In genomic region chr6:121596441-121596840, GRCh38 we compare ENCODE assay signal across 20 cellular contexts.
DNase-seq lines count a peak whose midpoint lies in the region; ATAC-seq, FAIRE-seq and TF ChIP-seq lines count a peak whose summit lies in the region.
"Had no signal": no experiment of that assay in that cellular context is flagged by ENCODE, and none has a peak within 500 bp of the region (broad histone marks: within the 10 kb centered on the region; RNA-seq: fewer than 3 reads in every experiment).

No MANE protein-coding gene starts in this region.

- H2BK120ac ChIP-seq in IMR-90 (ENCODE audit: low read depth, low read length) (peak overlapping the region; percentile 86), H1 (replicated peaks; ENCODE audit: low read depth, low read length) (no peak overlapping the region)

- TF ChIP-seq EP300 in H1 (IDR thresholded peaks at IDR 0.05; ENCODE audit: borderline replicate concordance in 1 of 2, low read depth in 2 of 2, low read length in 2 of 2): no peak

- H3K36me3 Mint-ChIP-seq in activated CD8-positive, alpha-beta T cell treated with anti-CD3 and anti-CD28 coated beads for 36 hours (ENCODE audit: low read depth): no peaks in the 10 kb centered on the region
- H3K36me3 Mint-ChIP-seq: CD8-positive, alpha-beta T cell had no signal

- H3K18ac ChIP-seq in IMR-90 (ENCODE audit: low read depth, low read length) (peak overlapping the region; percentile 31; the same call in 1 of the 2 replicates), H1 (ENCODE audit: extremely low read depth, low read length) (no peak overlapping the region)

- no peak overlapping the region for H2AK9ac ChIP-seq in IMR-90 (replicated peaks; ENCODE audit: low read depth, low read length, poor library complexity)

- CTCF ChIA-PET in IMR-90 (lab: Yijun Ruan, JAX) (no interaction called here), H1 (lab: Charles Lee; ENCODE audit: partially characterized antibody) (no interaction called here)
- CTCF ChIA-PET in activated CD8-positive, alpha-beta T cell treated with anti-CD3 and anti-CD28 coated beads for 36 hours (lab: Charles Lee): no interaction called here

- no peaks in the 10 kb centered on the region for H4K20me1 ChIP-seq in IMR-90 (ENCODE audit: insufficient read depth, low read length)
- H4K20me1 ChIP-seq in H1 (replicated peaks in 1 of 2; ENCODE audit: control insufficient read depth in 1 of 2, insufficient read depth in 2 of 2, low read length in 2 of 2): no peaks in the 10 kb centered on the region
- H4K20me1 ChIP-seq: BLaER1 treated with 17β-estradiol and CSF1 and Interleukin-3, amounts not matched to agents 10 nM and 100 nM had no signal

- H3K4me2 ChIP-seq in IMR-90 (ENCODE audit: low read depth, low read length) (no peak overlapping the region), H1 (ENCODE audit: insufficient read depth in 1 of 2, low read depth in 2 of 2, low read length in 2 of 2) (no peak overlapping the region)
- H3K4me2 ChIP-seq: BLaER1 treated with 17β-estradiol and CSF1 and Interleukin-3, amounts not matched to agents 10 nM and 100 nM had no signal

- H4K5ac ChIP-seq in IMR-90 (ENCODE audit: low read depth, low read length): no peak overlapping the region
- H4K5ac ChIP-seq in H1 (ENCODE audit: insufficient read length, low read depth, low read length): no peak overlapping the region

- no peak overlapping the region for H3K9ac ChIP-seq in IMR-90 (ENCODE audit: low read depth, low read length)
- H3K9ac ChIP-seq in H1 (replicated peaks in 1 of 4; ENCODE audit: extremely low read depth in 1 of 4, low read depth in 3 of 4, low read length in 3 of 4): no peak overlapping the region
- H3K9ac ChIP-seq: BLaER1 treated with 17β-estradiol and CSF1 and Interleukin-3, amounts not matched to agents 10 nM and 100 nM had no signal

- H4K8ac ChIP-seq in IMR-90 (ENCODE audit: low read depth in 2 of 2, low read length in 2 of 2): peak overlapping the region; percentile 14 to 46; a peak in 2 of 4 replicates
- no peak overlapping the region for H4K8ac ChIP-seq in H1 (ENCODE audit: extremely low read depth, insufficient read depth, low read length)

- H3K4ac ChIP-seq in IMR-90 (ENCODE audit: low read depth, low read length): peak overlapping the region; percentile 74; the same call in 1 of the 2 replicates
- no peak overlapping the region for H3K4ac ChIP-seq in H1 (replicated peaks; ENCODE audit: insufficient read length, low read depth, low read length)

- no TSS peak for BruUV-seq in IMR-90 (replicated peaks; lab: Mats Ljungman, UMichigan)

- 100% methylated on average over 1 of the region's 4 CpGs; no CpG with 5 or more reads in 1 of the 2 experiments for WGBS in IMR-90 (ENCODE audit: extremely low coverage in 2 of 2, insufficient read length in 1 of 2), 2 experiments
- 84% methylated on average over 4 of the region's 4 CpGs; no CpG with 5 or more reads in 1 of the 2 experiments for WGBS in H1 (ENCODE audit: extremely low coverage in 1 of 2, insufficient coverage in 1 of 2, insufficient read length in 1 of 2, insufficient replicate concordance in 2 of 2, low coverage in 1 of 2, low lambda C conversion rate in 2 of 2, missing lambda C conversion rate in 1 of 2), 2 experiments

- no peak overlapping the region for H3K4me3 Mint-ChIP-seq in activated CD8-positive, alpha-beta T cell treated with anti-CD3 and anti-CD28 coated beads for 36 hours
- H3K4me3 Mint-ChIP-seq: B cell; CD8-positive, alpha-beta T cell; H9 had no signal

- H2BK20ac ChIP-seq in IMR-90 (ENCODE audit: low read depth, low read length) (peak overlapping the region; percentile 42), H1 (ENCODE audit: low read length) (no peak overlapping the region)

- intact Hi-C loops in IMR-90 (cut with micrococcal nuclease): no loop called here
- intact Hi-C loops in activated CD8-positive, alpha-beta T cell treated with anti-CD3 and anti-CD28 coated beads for 36 hours (cut with micrococcal nuclease): no loop called here

- H3K79me1 ChIP-seq in IMR-90 (ENCODE audit: low read depth in 1 of 2, low read length in 2 of 2) (no peaks in the 10 kb centered on the region), H1 (ENCODE audit: low read depth, low read length) (no peaks in the 10 kb centered on the region)

- no peaks in the 10 kb centered on the region for H3K23me2 ChIP-seq in H1 (ENCODE audit: low read depth, low read length)

- H2AK5ac ChIP-seq in IMR-90 (ENCODE audit: low read depth, low read length): peak overlapping the region; percentile 63
- H2AK5ac ChIP-seq in H1 (ENCODE audit: low read depth, low read length): no peak overlapping the region

- no peak for TF ChIP-seq POLR2A in IMR-90 (IDR thresholded peaks at IDR 0.05; ENCODE audit: low read depth, low read length)
- TF ChIP-seq POLR2A in H1 (IDR thresholded peaks at IDR 0.05; ENCODE audit: control extremely low read depth in 1 of 2, low read depth in 2 of 2, low read length in 2 of 2): no peak

- peak overlapping the region; percentile 61 for H4K91ac ChIP-seq in IMR-90 (ENCODE audit: insufficient read depth, low read depth, low read length)
- no peak overlapping the region for H4K91ac ChIP-seq in H1 (replicated peaks; ENCODE audit: insufficient read length, low read length)

- no peak overlapping the region for H2AFZ ChIP-seq in IMR-90 (replicated peaks; ENCODE audit: low read length, poor library complexity)
- no peak overlapping the region for H2AFZ ChIP-seq in H1 (ENCODE audit: low read length)

- no peaks in the 10 kb centered on the region for H3K27me3 ChIP-seq in IMR-90 (ENCODE audit: control insufficient read depth, insufficient read depth, low read length)
- H3K27me3 ChIP-seq in H1 (replicated peaks in 1 of 4; ENCODE audit: control insufficient read depth in 3 of 4, extremely low read depth in 1 of 4, insufficient read depth in 3 of 4, low read length in 3 of 4): no peaks in the 10 kb centered on the region
- H3K27me3 ChIP-seq: BLaER1 treated with 17β-estradiol and CSF1 and Interleukin-3, amounts not matched to agents 10 nM and 100 nM had no signal

- in situ Hi-C loops in IMR-90 (cut with MboI; ENCODE audit: low sequenced_read_pairs): loop anchor here (10.0 kb wide), 1 partner anchor 162 kb away; the partner anchor contains the start of gene GJA1

- FAIRE-seq in H1 (lab: Jason Lieb, UNC): no peak
- FAIRE-seq: GM12891, GM19239, K562 had no signal

- no peak overlapping the region for H3K27ac Mint-ChIP-seq in activated CD8-positive, alpha-beta T cell treated with anti-CD3 and anti-CD28 coated beads for 36 hours
- H3K27ac Mint-ChIP-seq: B cell; CD8-positive, alpha-beta T cell; H9 had no signal

- H3K9me1 ChIP-seq in IMR-90 (ENCODE audit: insufficient read depth, low read length): no peaks in the 10 kb centered on the region

- H3K27ac ChIP-seq in IMR-90 (ENCODE audit: insufficient read depth, low read length): no peak overlapping the region; the same call in 1 of the 2 replicates
- no peak overlapping the region for H3K27ac ChIP-seq in H1 (ENCODE audit: low read depth, low read length)
- H3K27ac ChIP-seq in substantia nigra (ENCODE audit: low read depth, low read length, poor library complexity, severe bottlenecking): no peak overlapping the region
- H3K27ac ChIP-seq: BLaER1 treated with 17β-estradiol and CSF1 and Interleukin-3, amounts not matched to agents 10 nM and 100 nM; HL-60 had no signal

- ATAC-seq in IMR-90 (ENCODE audit: low read depth): no peak
- ATAC-seq in activated CD8-positive, alpha-beta T cell treated with anti-CD3 and anti-CD28 coated beads for 36 hours: no peak
- ATAC-seq in GM21390 (IDR thresholded peaks at IDR 0.05; ENCODE audit: unreplicated experiment): no peak
- ATAC-seq: CD8-positive, alpha-beta T cell; K562 had no signal

- H3K14ac ChIP-seq in IMR-90 (replicated peaks; ENCODE audit: low read depth, low read length) (0 out of 2 replicates have a peak overlapping the region, but pooled peaks have one; percentile 33), H1 (ENCODE audit: insufficient read length) (no peak overlapping the region)

- no peak overlapping the region for H2BK12ac ChIP-seq in H1 (ENCODE audit: low read depth, low read length)

- H3K56ac ChIP-seq in IMR-90 (ENCODE audit: extremely low read depth, insufficient read depth, low read length) (no peak overlapping the region), H1 (replicated peaks; ENCODE audit: insufficient read length, low read depth, low read length) (no peak overlapping the region)

- no peaks in the 10 kb centered on the region for H3K4me1 Mint-ChIP-seq in activated CD8-positive, alpha-beta T cell treated with anti-CD3 and anti-CD28 coated beads for 36 hours (ENCODE audit: low read depth)
- H3K4me1 Mint-ChIP-seq: B cell had no signal

- no peaks in the 10 kb centered on the region for H3K79me2 ChIP-seq in H1 (ENCODE audit: control insufficient read depth in 1 of 2, insufficient read depth in 2 of 2, low read length in 2 of 2)

- peak overlapping the region; percentile 98 for H2BK5ac ChIP-seq in IMR-90 (ENCODE audit: low read depth, low read length, poor library complexity, severe bottlenecking)
- H2BK5ac ChIP-seq in H1 (ENCODE audit: low read depth, low read length): no peak overlapping the region

- POLR2A ChIA-PET in IMR-90 (lab: Charles Lee; ENCODE audit: unreplicated experiment): no interaction called here
- POLR2A ChIA-PET in H1 (lab: Charles Lee; ENCODE audit: partially characterized antibody): no interaction called here
- POLR2A ChIA-PET in activated CD8-positive, alpha-beta T cell treated with anti-CD3 and anti-CD28 coated beads for 36 hours (lab: Charles Lee): no interaction called here

- no peaks in the 10 kb centered on the region for H3K36me3 ChIP-seq in IMR-90 (ENCODE audit: control insufficient read depth, insufficient read depth, low read length)
- no peaks in the 10 kb centered on the region for H3K36me3 ChIP-seq in H1 (ENCODE audit: control insufficient read depth in 2 of 4, insufficient read depth in 4 of 4, low read length in 3 of 4)
- H3K36me3 ChIP-seq: BLaER1 treated with 17β-estradiol and CSF1 and Interleukin-3, amounts not matched to agents 10 nM and 100 nM had no signal

- H3K4me3 ChIP-seq in IMR-90 (ENCODE audit: insufficient read depth, low read depth, low read length): no peak overlapping the region
- H3K4me3 ChIP-seq in H1 (ENCODE audit: extremely low read depth in 1 of 4, insufficient read depth in 2 of 4, low read depth in 3 of 4, low read length in 4 of 4): no peak overlapping the region
- H3K4me3 ChIP-seq: BLaER1 treated with 17β-estradiol and CSF1 and Interleukin-3, amounts not matched to agents 10 nM and 100 nM; K562 had no signal

- no peaks in the 10 kb centered on the region for H3K27me3 Mint-ChIP-seq in activated CD8-positive, alpha-beta T cell treated with anti-CD3 and anti-CD28 coated beads for 36 hours
- H3K27me3 Mint-ChIP-seq: B cell had no signal

- no peaks in the 10 kb centered on the region for H3K9me3 Mint-ChIP-seq in activated CD8-positive, alpha-beta T cell treated with anti-CD3 and anti-CD28 coated beads for 36 hours
- H3K9me3 Mint-ChIP-seq: CD8-positive, alpha-beta T cell; H9 had no signal

- H2BK15ac ChIP-seq in IMR-90 (ENCODE audit: low read depth, low read length) (0 out of 3 replicates have a peak overlapping the region, but pooled peaks have one; percentile 9), H1 (ENCODE audit: low read length) (peak overlapping the region; percentile 13; the same call in 1 of the 2 replicates)

- H3K4me1 ChIP-seq in IMR-90 (ENCODE audit: control insufficient read depth, insufficient read depth, low read length) (peaks cover 8% of the 10 kb centered on the region), H1 (replicated peaks in 1 of 4; ENCODE audit: control insufficient read depth in 3 of 4, insufficient read depth in 4 of 4, low read length in 3 of 4) (peaks cover 0 to 4% (median 0%) of the 10 kb centered on the region in 4 experiments; a peak in 1 of 7 replicates)
- H3K4me1 ChIP-seq: BLaER1 treated with 17β-estradiol and CSF1 and Interleukin-3, amounts not matched to agents 10 nM and 100 nM had no signal

- TF ChIP-seq CTCF in IMR-90 (conservative IDR thresholded peaks at IDR 0.05; ENCODE audit: low read depth, low read length) (no peak), H1 (IDR thresholded peaks at IDR 0.05; ENCODE audit: control extremely low read depth in 1 of 3, insufficient read depth in 1 of 3, low read depth in 1 of 3, low read length in 3 of 3) (no peak)
- no peak for TF ChIP-seq CTCF in activated CD8-positive, alpha-beta T cell treated with anti-CD3 and anti-CD28 coated beads for 36 hours (IDR thresholded peaks at IDR 0.05)

- no peak for DNase-seq in IMR-90
- DNase-seq in NCI-H226: peak; percentile 6
- no peak for DNase-seq in H1 (ENCODE audit: low read depth in 1 of 2, low spot score in 2 of 2)
- no peak for DNase-seq in NCI-H2171 (lab: John Stamatoyannopoulos, UW)
- no peak for DNase-seq in substantia nigra (lab: John Stamatoyannopoulos, UW)
- no peak for DNase-seq in activated CD8-positive, alpha-beta T cell treated with anti-CD3 and anti-CD28 coated beads for 36 hours
- DNase-seq: Calu3; CD8-positive, alpha-beta T cell; DMS 273 treated with DMSO at 0.1 percent for 48 hours; DMS53; DND-41; GOT3; H9 had no signal

- H3K9me3 ChIP-seq in IMR-90 (ENCODE audit: control insufficient read depth, insufficient read depth, low read length) (no peaks in the 10 kb centered on the region), H1 (ENCODE audit: insufficient read depth in 2 of 2, low read depth in 1 of 2, low read length in 1 of 2) (no peaks in the 10 kb centered on the region)
- H3K9me3 ChIP-seq: BLaER1 treated with 17β-estradiol and CSF1 and Interleukin-3, amounts not matched to agents 10 nM and 100 nM had no signal

- dilution Hi-C loops in IMR-90 (cut with HindIII; ENCODE audit: low sequenced_read_pairs, unreplicated experiment): no loop called here

- TF ChIP-seq RAD21 in IMR-90 (IDR thresholded peaks at IDR 0.05; ENCODE audit: low read length) (no peak), H1 (IDR thresholded peaks at IDR 0.05 in 1 of 2, conservative IDR thresholded peaks at IDR 0.05 in 1 of 2; ENCODE audit: low read depth in 2 of 2, low read length in 2 of 2) (no peak)

- H3K23ac ChIP-seq in IMR-90 (ENCODE audit: low read depth, low read length): no peak overlapping the region
- no peak overlapping the region for H3K23ac ChIP-seq in H1 (ENCODE audit: insufficient read length)
